In the genomic region with DNA sequence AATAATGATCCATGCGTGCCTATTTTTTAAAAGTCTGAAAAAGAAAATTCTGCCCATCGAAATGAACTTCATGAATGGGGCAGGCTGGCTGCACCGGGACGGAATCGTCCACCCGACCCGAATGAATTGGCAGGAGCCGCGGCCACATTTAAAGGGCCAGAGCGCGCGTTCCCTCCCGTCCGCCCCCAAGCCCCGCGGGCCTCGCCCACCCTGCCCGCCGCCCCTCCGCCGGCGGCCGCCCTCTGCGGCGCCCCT, we compare ENCODE assay signal across 8 cellular contexts. TPM values are rescaled to one million over a fixed set of nuclear protein-coding genes. Genes with fewer than 3 reads are reported as not detected.
DNase-seq lines count a peak whose midpoint lies in the region; ATAC-seq and TF ChIP-seq lines count a peak whose summit lies in the region.

No MANE protein-coding gene starts in this region.

- H3K36me3 ChIP-seq in BJ (ENCODE audit: control insufficient read depth, insufficient read depth, low read length) (no peaks in the 10 kb centered on the region), trophoblast cell (ENCODE audit: control insufficient read depth in 1 of 2, insufficient read depth in 2 of 2, low read length in 2 of 2) (peaks cover 25 to 27% of the 10 kb centered on the region in 2 experiments)

- peak overlapping the region; percentile 91 for H3K27ac ChIP-seq in trophoblast cell (ENCODE audit: low read depth, low read length)

- H3K79me2 ChIP-seq in trophoblast cell (ENCODE audit: control insufficient read depth, insufficient read depth, low read length, poor library complexity), result peaks cover 75% of the 10 kb centered on the region

- H3K79me1 ChIP-seq in trophoblast cell (ENCODE audit: low read length), result peaks cover 88% of the 10 kb centered on the region

- POLR2A ChIA-PET in BJ (lab: Charles Lee), result no interaction called here

- H3K14ac ChIP-seq in trophoblast cell (ENCODE audit: low read length), result peak overlapping the region; percentile 82

- H2AK5ac ChIP-seq in trophoblast cell (ENCODE audit: low read length), result no peak overlapping the region

- H3K4me1 ChIP-seq in trophoblast cell (ENCODE audit: control insufficient read depth in 1 of 2, insufficient read depth in 2 of 2, low read length in 2 of 2), result peaks cover 9 to 11% of the 10 kb centered on the region in 2 experiments

- ATAC-seq in GM21390 (IDR thresholded peaks at IDR 0.05; ENCODE audit: unreplicated experiment), result peak; percentile 6
- ATAC-seq in sciatic nerve, result no peak

- CTCF ChIA-PET in BJ (lab: Yijun Ruan, JAX), result no interaction called here

- H3K9ac ChIP-seq in trophoblast cell (ENCODE audit: low read length), result no peak overlapping the region

- no peak overlapping the region for H4K8ac ChIP-seq in trophoblast cell (ENCODE audit: low read depth, low read length)

- DNase-seq in BJ (ENCODE audit: low read depth), result no peak
- DNase-seq in Jurkat, Clone E6-1 (ENCODE audit: low read depth, low spot score), result no peak
- no peak for DNase-seq in epithelial cell of esophagus (ENCODE audit: low read depth)
- peak in 1 of 2 donors; percentile 58 for DNase-seq in trophoblast cell
- no peak for DNase-seq in sciatic nerve (ENCODE audit: low spot score)
- DNase-seq in NCI-H524 (lab: John Stamatoyannopoulos, UW), result no peak
- no peak for DNase-seq in cerebellar nuclear complex (lab: John Stamatoyannopoulos, UW)

- H2BK120ac ChIP-seq in trophoblast cell (ENCODE audit: insufficient read depth, low read length, poor library complexity), result peak overlapping the region; percentile 40

- intact Hi-C loops in sciatic nerve (cut with DNase I), result no loop called here

- H3K9me3 ChIP-seq in trophoblast cell (ENCODE audit: insufficient read depth, low read depth, low read length), result no peaks in the 10 kb centered on the region

- no CpG with 5 or more reads among the region's 25 CpGs for WGBS in trophoblast cell (ENCODE audit: extremely low coverage, insufficient coverage, insufficient read length)

- no peak overlapping the region for H2AFZ ChIP-seq in trophoblast cell (ENCODE audit: insufficient read depth, low read length, poor library complexity)

- no peak overlapping the region for H4K12ac ChIP-seq in trophoblast cell (ENCODE audit: low read depth, low read length)

- H3K4me3 ChIP-seq in BJ (ENCODE audit: low read depth, low read length) (peak overlapping the region; percentile 52), epithelial cell of esophagus (ENCODE audit: low read length) (peak overlapping the region; percentile 68), trophoblast cell (ENCODE audit: low read depth, low read length) (peak overlapping the region; percentile 78)
- peak overlapping the region; percentile 80 for H3K4me3 ChIP-seq in Jurkat, Clone E6-1 (ENCODE audit: low read length)

- no peak overlapping the region for H2BK12ac ChIP-seq in trophoblast cell (ENCODE audit: low read length)

- no peak overlapping the region for H3K4ac ChIP-seq in trophoblast cell (ENCODE audit: low read depth, low read length)

- H3K27me3 ChIP-seq in BJ (ENCODE audit: control insufficient read depth, insufficient read depth, low read length), result peaks cover 39% of the 10 kb centered on the region
- H3K27me3 ChIP-seq in trophoblast cell (ENCODE audit: insufficient read depth, low read length), result no peaks in the 10 kb centered on the region

- peak overlapping the region; percentile 84 for H3K4me2 ChIP-seq in trophoblast cell (ENCODE audit: low read length)

- H3K23ac ChIP-seq in trophoblast cell (ENCODE audit: low read length), result no peak overlapping the region

- peak overlapping the region; percentile 84 for H4K91ac ChIP-seq in trophoblast cell (ENCODE audit: low read depth, low read length)

- H2BK5ac ChIP-seq in trophoblast cell (ENCODE audit: low read depth, low read length, poor library complexity), result peak overlapping the region; percentile 90

- H3K18ac ChIP-seq in trophoblast cell (ENCODE audit: low read length), result no peak overlapping the region

- no peak for TF ChIP-seq CTCF in BJ (IDR thresholded peaks at IDR 0.05; ENCODE audit: insufficient read depth, low read depth, low read length)
- TF ChIP-seq CTCF in epithelial cell of esophagus (IDR thresholded peaks at IDR 0.05; ENCODE audit: insufficient read depth, low read depth, low read length, missing control alignments), result no peak

RNA-seq across cellular contexts. Expression of gene GATA3, which starts 0.3 kb away (rescaled TPM):
- 0.06 and 0.09 TPM in 2 replicates for polyA plus RNA-seq in BJ (2011; rRNA removed)
- 0.05 TPM in 1 of 2 replicates, not detected in the other for polyA minus RNA-seq in BJ (2011; rRNA and poly(A)+ RNA removed)
- polyA plus RNA-seq in Jurkat, Clone E6-1 (2012; ENCODE audit: insufficient read depth, insufficient read length), result 30.5 TPM
- polyA plus RNA-seq in trophoblast cell (2013), result 366 and 392 TPM in 2 replicates
- total RNA-seq in sciatic nerve, result 2.6 TPM
